In the genomic region with DNA sequence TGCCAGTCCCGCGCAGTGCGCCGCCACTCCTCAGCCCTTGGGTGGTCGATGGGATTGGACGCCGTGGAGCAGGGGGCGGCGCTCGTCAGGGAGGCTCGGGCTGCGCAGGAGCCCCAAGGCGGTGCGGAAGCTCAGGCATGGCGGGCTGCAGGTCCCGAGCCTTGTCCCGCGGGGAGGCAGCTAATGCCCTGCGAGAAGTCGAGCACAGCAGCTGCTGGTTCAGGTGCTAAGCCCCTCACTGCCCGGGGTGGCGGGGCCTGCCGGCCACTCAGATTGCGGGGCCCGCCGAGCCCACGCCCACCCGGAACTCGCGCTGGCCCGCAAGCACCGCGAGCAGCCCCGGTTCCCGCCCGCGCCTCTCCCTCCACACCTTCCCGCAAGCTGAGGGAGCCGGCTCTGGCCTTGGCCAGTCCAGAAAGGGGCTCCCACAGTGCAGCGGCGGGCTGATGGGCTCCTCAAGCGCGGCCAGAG, we compare ENCODE assay signal across 15 cellular contexts. TPM values are rescaled to one million over a fixed set of nuclear protein-coding genes. Genes with fewer than 3 reads are reported as not detected.
DNase-seq lines count a peak whose midpoint lies in the region; TF ChIP-seq lines count a peak whose summit lies in the region.
"Had no signal": no experiment of that assay in that cellular context is flagged by ENCODE, and none has a peak within 500 bp of the region (broad histone marks: within the 10 kb centered on the region; RNA-seq: fewer than 3 reads in every experiment).

No MANE protein-coding gene starts in this region.

- H3K4me3 ChIP-seq in fibroblast of villous mesenchyme (ENCODE audit: low read depth, low read length) (peak overlapping the region; percentile 60), spleen (no peak overlapping the region)
- H3K4me3 ChIP-seq: HAP-1 had no signal

- H3K9me3 ChIP-seq in spleen = peaks cover 0 to 7% (median 0%) of the 10 kb centered on the region in 8 donors
- H3K9me3 ChIP-seq: HAP-1 had no signal

- H3K4me1 ChIP-seq in spleen = peaks cover 0 to 3% (median 0%) of the 10 kb centered on the region in 6 donors

- no peaks in the 10 kb centered on the region for H3K27me3 ChIP-seq in spleen (replicated peaks in 1 of 7)

- TF ChIP-seq CTCF in fibroblast of villous mesenchyme (IDR thresholded peaks at IDR 0.05; ENCODE audit: insufficient read depth, low read depth, low read length) (no peak), spleen (IDR thresholded peaks at IDR 0.05 in 8 of 11, conservative IDR thresholded peaks at IDR 0.05 in 3 of 11) (no peak)

- TF ChIP-seq POLR2A in spleen (IDR thresholded peaks at IDR 0.05) = no peak

- intact Hi-C loops in spleen (cut with DNase I; ENCODE audit: low total_unique reads) = no loop called here

- H3K36me3 ChIP-seq in spleen = no peaks in the 10 kb centered on the region
- H3K36me3 ChIP-seq: HAP-1 had no signal

- no peak overlapping the region for H3K27ac ChIP-seq in spleen

- WGBS in spleen, 5 donors = 94 to 96% (median 95%) methylated on average over 7 to 43 of the region's 43 CpGs

- DNase-seq in stimulated activated CD4-positive, alpha-beta T cell treated with anti-CD3 and anti-CD28 coated beads, Interleukin-4, amount 100 ng/mL, for 1 hour = peak; percentile 1
- no peak for DNase-seq in stimulated activated CD4-positive, alpha-beta T cell treated with anti-CD3 and anti-CD28 coated beads, Interleukin-2, amount 100 ng/mL, for 48 hours
- DNase-seq in fibroblast of villous mesenchyme (ENCODE audit: low read depth) (peak; percentile 12), spleen (peak; percentile 72), NCI-H1105 (lab: John Stamatoyannopoulos, UW) (no peak), NCI-H748 treated with DMSO at 0.1 percent for 48 hours (lab: John Stamatoyannopoulos, UW) (no peak)
- DNase-seq: C1 segment of cervical spinal cord; Calu3; CD4-positive, alpha-beta memory T cell; COR-L47; DMS53; DMS79 treated with DMSO at 0.1 percent for 48 hours; GOT3; HFFc6 had no signal

RNA-seq across cellular contexts. Expression of a gene that starts 14.4 kb away (rescaled TPM):
- total RNA-seq in fibroblast of villous mesenchyme (18.0 and 22.5 TPM in 2 replicates), spleen (10 to 100 TPM; 19.8 to 31.0 (median 28.8) TPM)
- 10 to 100 TPM in 1 of 3 donors, 1 to 10 TPM in 2; 5.3 to 12.6 (median 7.3) TPM for polyA plus RNA-seq in spleen

Comparison
In these comparisons a context has a peak if more than half of its experiments do, and no peak if none do; other contexts are left out.
1. DNase-seq: peak in stimulated activated CD4-positive, alpha-beta T cell treated with anti-CD3 and anti-CD28 coated beads, Interleukin-4, amount 100 ng/mL, for 1 hour (single experiment), fibroblast of villous mesenchyme (single experiment) and spleen (single experiment); none in stimulated activated CD4-positive, alpha-beta T cell treated with anti-CD3 and anti-CD28 coated beads, Interleukin-2, amount 100 ng/mL, for 48 hours (0 of 2), NCI-H1105 (single experiment) and NCI-H748 treated with DMSO at 0.1 percent for 48 hours (single experiment).